In genomic region chr17:82229686-82230626, GRCh38 we compare ENCODE assay signal across 8 cellular contexts. TPM values are rescaled to one million over a fixed set of nuclear protein-coding genes. Genes with fewer than 3 reads are reported as not detected.
A peak's percentile ranks its signal among the peaks of the same experiment; 100 is the strongest.
DNase-seq lines count a peak whose midpoint lies in the region; ATAC-seq and TF ChIP-seq lines count a peak whose summit lies in the region.

No MANE protein-coding gene starts in this region.

- H3K36me3 Mint-ChIP-seq in CD14-positive monocyte: peaks cover 3 to 21% of the 10 kb centered on the region in 2 donors
- no peaks in the 10 kb centered on the region for H3K36me3 Mint-ChIP-seq in endothelial cell (ENCODE audit: low read depth, unreplicated experiment)
- H3K36me3 Mint-ChIP-seq in osteocyte (ENCODE audit: unreplicated experiment): no peaks in the 10 kb centered on the region

- H3K9ac ChIP-seq in NT2/D1 (ENCODE audit: insufficient read length, low read depth): peak overlapping the region; percentile 84

- peaks cover 22% of the 10 kb centered on the region for H3K36me3 ChIP-seq in NT2/D1 (ENCODE audit: insufficient read depth, insufficient read length, low read length)

- peaks cover 46% of the 10 kb centered on the region for H3K4me1 ChIP-seq in NT2/D1 (ENCODE audit: insufficient read depth, insufficient read length)

- H3K4me3 Mint-ChIP-seq in CD14-positive monocyte (peak overlapping the region; percentile 97 to 99), endothelial cell (ENCODE audit: unreplicated experiment) (peak overlapping the region; percentile 90), osteocyte (ENCODE audit: unreplicated experiment) (peak overlapping the region; percentile 55)

- H3K4me3 ChIP-seq in NT2/D1 (ENCODE audit: insufficient read length, low read depth): peak overlapping the region; percentile 74

- peaks cover 35% of the 10 kb centered on the region for H3K4me1 Mint-ChIP-seq in CD14-positive monocyte
- peaks cover 5% of the 10 kb centered on the region for H3K4me1 Mint-ChIP-seq in endothelial cell (ENCODE audit: unreplicated experiment)
- peaks cover 18% of the 10 kb centered on the region for H3K4me1 Mint-ChIP-seq in osteocyte (ENCODE audit: unreplicated experiment)

- peaks cover 21% of the 10 kb centered on the region for H3K27me3 ChIP-seq in NT2/D1 (ENCODE audit: insufficient read depth, insufficient read length)

- no peaks in the 10 kb centered on the region for H3K9me3 ChIP-seq in NT2/D1 (ENCODE audit: insufficient read depth, low read length)

- H3K27me3 Mint-ChIP-seq in CD14-positive monocyte (ENCODE audit: low read depth in 3 of 3) (no peaks in the 10 kb centered on the region), endothelial cell (ENCODE audit: unreplicated experiment) (peaks cover 2% of the 10 kb centered on the region), osteocyte (ENCODE audit: unreplicated experiment) (no peaks in the 10 kb centered on the region)

- H3K27ac Mint-ChIP-seq in CD14-positive monocyte (peak overlapping the region; percentile 86 to 94 (median 90)), endothelial cell (ENCODE audit: unreplicated experiment) (peak overlapping the region; percentile 78), osteocyte (ENCODE audit: unreplicated experiment) (peak overlapping the region; percentile 69)

- intact Hi-C loops in CD14-positive monocyte (cut with micrococcal nuclease): loop anchor here (1.0 to 10.0 kb wide), 4 partner anchors 7 to 195 kb away; partner anchors contain the start of genes DCXR (in 1 of the 2) and RAC3 (in 1 of the 2)

- ATAC-seq in HG03280 (IDR thresholded peaks at IDR 0.05; ENCODE audit: unreplicated experiment): no peak

- H3K9me3 Mint-ChIP-seq in CD14-positive monocyte: no peaks in the 10 kb centered on the region
- H3K9me3 Mint-ChIP-seq in endothelial cell (ENCODE audit: unreplicated experiment): no peaks in the 10 kb centered on the region
- no peaks in the 10 kb centered on the region for H3K9me3 Mint-ChIP-seq in osteocyte (ENCODE audit: unreplicated experiment)

- DNase-seq in CD14-positive monocyte (ENCODE audit: low spot score): peak; percentile 53
- DNase-seq in NT2/D1 (ENCODE audit: low read depth, low spot score): no peak
- DNase-seq in endothelial cell (ENCODE audit: low spot score): no peak
- no peak for DNase-seq in osteocyte (ENCODE audit: extremely low spot score, unreplicated experiment)
- DNase-seq in OCI-M2 (lab: John Stamatoyannopoulos, UW; ENCODE audit: unreplicated experiment): no peak
- DNase-seq in Ammon's horn (ENCODE audit: low spot score): no peak
- DNase-seq in NCI-H526 treated with DMSO at 0.1 percent for 48 hours (lab: John Stamatoyannopoulos, UW): no peak

- TF ChIP-seq CTCF in CD14-positive monocyte (IDR thresholded peaks at IDR 0.05): no peak
- TF ChIP-seq CTCF in endothelial cell (IDR thresholded peaks at IDR 0.05; ENCODE audit: unreplicated experiment): no peak
- no peak for TF ChIP-seq CTCF in osteocyte (IDR thresholded peaks at IDR 0.05)

RNA-seq across cellular contexts. Expression of gene SLC16A3, which starts 1.1 kb away (rescaled TPM):
- 10 to 100 TPM; 26.3 to 35.3 TPM for polyA plus RNA-seq in CD14-positive monocyte
- 76.2 TPM for total RNA-seq in endothelial cell (ENCODE audit: unreplicated experiment)
- total RNA-seq in osteocyte: 12.9 and 18.1 TPM in 2 replicates

RNA-seq across cellular contexts. Expression of gene CCDC57, which starts 17.3 kb away (rescaled TPM):
- 10 to 100 TPM; 17.1 to 20.1 TPM for polyA plus RNA-seq in CD14-positive monocyte
- total RNA-seq in endothelial cell (ENCODE audit: unreplicated experiment): 37.2 TPM
- total RNA-seq in osteocyte: 50.8 and 57.9 TPM in 2 replicates

RNA-seq across cellular contexts. Expression of gene CSNK1D, which starts 43.5 kb away (rescaled TPM):
- 10 to 100 TPM; 47.0 to 60.9 TPM for polyA plus RNA-seq in CD14-positive monocyte
- total RNA-seq in endothelial cell (ENCODE audit: unreplicated experiment): 149 TPM
- total RNA-seq in osteocyte: 118 and 124 TPM in 2 replicates
